ENCODE assay signal across 8 cellular contexts in the genomic region with DNA sequence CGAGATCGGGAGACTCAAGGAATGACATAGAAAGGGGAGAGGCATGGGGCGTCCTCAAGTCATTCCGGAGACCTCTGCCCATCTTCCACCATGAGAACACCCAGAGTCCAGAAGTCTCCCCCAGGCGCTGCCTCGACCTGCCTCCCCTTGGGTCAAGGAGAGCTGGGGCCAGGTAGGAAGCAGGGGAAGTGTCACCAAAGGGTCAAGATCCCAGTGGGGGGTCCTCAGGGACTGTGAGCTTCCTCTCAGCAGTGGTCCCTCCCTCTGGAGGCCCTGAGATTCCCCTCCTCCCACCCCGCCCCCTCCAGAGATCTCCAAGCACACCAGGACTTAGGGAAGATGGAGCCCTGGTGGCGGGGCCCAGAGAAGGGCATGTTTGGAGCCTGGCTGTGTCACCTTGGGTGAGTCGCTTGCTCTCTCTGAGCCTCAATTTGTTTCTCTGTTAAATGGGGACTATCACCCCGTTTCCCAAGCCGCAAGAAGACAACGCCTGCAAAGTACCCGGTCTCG. TPM values are rescaled to one million over a fixed set of nuclear protein-coding genes. Genes with fewer than 3 reads are reported as not detected.
A peak's percentile ranks its signal among the peaks of the same experiment; 100 is the strongest.
DNase-seq lines count a peak whose midpoint lies in the region; ATAC-seq, FAIRE-seq and TF ChIP-seq lines count a peak whose summit lies in the region.

No MANE protein-coding gene starts in this region.

- H3K4me3 Mint-ChIP-seq in mesothelial cell of epicardium = peak overlapping the region; percentile 81

- TF ChIP-seq CTCF in AG04449 (IDR thresholded peaks at IDR 0.05; ENCODE audit: insufficient read depth, low read length, missing control alignments) = no peak
- no peak for TF ChIP-seq CTCF in HCT116 (IDR thresholded peaks at IDR 0.05 in 2 of 3, conservative IDR thresholded peaks at IDR 0.05 in 1 of 3; ENCODE audit: borderline replicate concordance in 1 of 3, insufficient read depth in 1 of 3, low read depth in 2 of 3, low read length in 2 of 3)
- no peak for TF ChIP-seq CTCF in brain microvascular endothelial cell (IDR thresholded peaks at IDR 0.05; ENCODE audit: low read depth, low read length, missing control alignments)
- no peak for TF ChIP-seq CTCF in mesothelial cell of epicardium (IDR thresholded peaks at IDR 0.05; ENCODE audit: unreplicated experiment)

- no peak for TF ChIP-seq POLR2A in HCT116 (IDR thresholded peaks at IDR 0.05; ENCODE audit: borderline replicate concordance, extremely low read depth, insufficient read depth, insufficient read length)

- ATAC-seq in HCT116 = no peak

- no peak for TF ChIP-seq RAD21 in HCT116 (IDR thresholded peaks at IDR 0.05; ENCODE audit: low read depth)

- POLR2A ChIA-PET in AG04449 (lab: Yijun Ruan, JAX) (interaction anchor here (0.5 kb wide), 1 partner anchor 38 kb away, joined by 4 read pairs; no protein-coding TSS in a partner anchor), HCT116 (lab: Charles Lee) (no interaction called here)

- peaks cover 2% of the 10 kb centered on the region for H3K27me3 Mint-ChIP-seq in mesothelial cell of epicardium (ENCODE audit: low read depth)

- no peaks in the 10 kb centered on the region for H3K9me3 Mint-ChIP-seq in mesothelial cell of epicardium

- H3K4me1 ChIP-seq in HCT116 (ENCODE audit: control insufficient read depth in 1 of 2, insufficient read depth in 2 of 2, low read length in 2 of 2) = peaks cover 14 to 29% of the 10 kb centered on the region in 2 experiments

- DNase-seq in AG04449 (ENCODE audit: low read depth, low spot score) (no peak), HCT116 (ENCODE audit: low read depth, low spot score) (no peak), brain microvascular endothelial cell (no peak), mesothelial cell of epicardium (ENCODE audit: low spot score in 2 of 2, unreplicated experiment in 2 of 2) (no peak), ureter (ENCODE audit: low spot score) (peak; percentile 57), NCI-H1105 treated with DMSO at 0.1 percent for 48 hours (lab: John Stamatoyannopoulos, UW) (no peak), RCC 7860 (ENCODE audit: low spot score) (no peak), NCI-H1048 (lab: John Stamatoyannopoulos, UW) (no peak)

- peak overlapping the region; percentile 62 for H3K9ac ChIP-seq in HCT116 (ENCODE audit: low read length)

- H3K9me3 ChIP-seq in HCT116 (ENCODE audit: control insufficient read depth in 1 of 2, insufficient read depth in 1 of 2, low read depth in 1 of 2, low read length in 2 of 2) = no peaks in the 10 kb centered on the region

- in situ Hi-C loops in brain microvascular endothelial cell (cut with HindIII; ENCODE audit: low pct_ligation_motif_present, low sequenced_read_pairs) = no loop called here

- peak overlapping the region; percentile 69 for H3K4me3 ChIP-seq in AG04449 (ENCODE audit: low read depth, low read length)
- H3K4me3 ChIP-seq in HCT116 (replicated peaks in 1 of 2; ENCODE audit: low read depth in 1 of 2, low read length in 2 of 2) = peak overlapping the region; percentile 39 to 59; a peak in 3 of 4 replicates
- H3K4me3 ChIP-seq in brain microvascular endothelial cell (ENCODE audit: low read depth, low read length) = peak overlapping the region; percentile 52

- H3K9me2 ChIP-seq in HCT116 (ENCODE audit: insufficient read depth) = no peaks in the 10 kb centered on the region

- H2AFZ ChIP-seq in HCT116 (ENCODE audit: low read depth, low read length, poor library complexity, severe bottlenecking) = no peak overlapping the region

- BruUV-seq in HCT116 (replicated peaks; lab: Mats Ljungman, UMichigan) = no TSS peak

- H3K36me3 ChIP-seq in HCT116 (ENCODE audit: control insufficient read depth in 1 of 2, insufficient read depth in 2 of 2, low read length in 2 of 2) = no peaks in the 10 kb centered on the region
- H3K36me3 ChIP-seq in brain microvascular endothelial cell (replicated peaks) = no peaks in the 10 kb centered on the region

- CTCF ChIA-PET in AG04449 (lab: Yijun Ruan, JAX) (interaction anchor here (1.1 to 15.3 kb wide), 5 partner anchors 15 to 47 kb away, joined by 3 to 685 read pairs (median 38); no protein-coding TSS in a partner anchor), HCT116 (lab: Charles Lee) (no interaction called here)

- H3K79me2 ChIP-seq in HCT116 (ENCODE audit: insufficient read depth, low read length) = no peaks in the 10 kb centered on the region

- RAD21 ChIA-PET in HCT116 (lab: Charles Lee; ENCODE audit: low non-redundant PET in 1 of 2, low total read pairs in 2 of 2, uncharacterized antibody in 2 of 2, unreplicated experiment in 2 of 2) = no interaction called here

- peak overlapping the region; percentile 88 for H3K4me2 ChIP-seq in HCT116 (ENCODE audit: low read length)

- H3K27me3 ChIP-seq in HCT116 (ENCODE audit: insufficient read depth, low read length) = no peaks in the 10 kb centered on the region
- H3K27me3 ChIP-seq in brain microvascular endothelial cell (replicated peaks) = no peaks in the 10 kb centered on the region

- peak overlapping the region; percentile 89 for H3K27ac Mint-ChIP-seq in mesothelial cell of epicardium

- no peak for FAIRE-seq in RCC 7860 (lab: Jason Lieb, UNC)

- peaks cover 19% of the 10 kb centered on the region for H3K4me1 Mint-ChIP-seq in mesothelial cell of epicardium

- no peaks in the 10 kb centered on the region for H4K20me1 ChIP-seq in HCT116 (ENCODE audit: insufficient read depth)

- H3K27ac ChIP-seq in HCT116 (ENCODE audit: low read depth, low read length) = no peak overlapping the region
- H3K27ac ChIP-seq in brain microvascular endothelial cell = no peak overlapping the region

- H3K36me3 Mint-ChIP-seq in mesothelial cell of epicardium = no peaks in the 10 kb centered on the region

- intact Hi-C loops in HCT116 (cut with micrococcal nuclease) = no loop called here

TF ChIP-seq in HCT116, 20 proteins besides CTCF, POLR2A, EP300 and RAD21 (continues in another document):
- TF ChIP-seq SP1 (IDR thresholded peaks at IDR 0.05; ENCODE audit: low read depth) (no peak), YY1 (IDR thresholded peaks at IDR 0.05; ENCODE audit: extremely low read depth, insufficient replicate concordance, low read depth, low read length) (no peak), ZFX (IDR thresholded peaks at IDR 0.05) (no peak), EGR1 (IDR thresholded peaks at IDR 0.05; ENCODE audit: low read depth) (no peak), CBX3 (IDR thresholded peaks at IDR 0.05; ENCODE audit: low read depth) (no peak), SRF (IDR thresholded peaks at IDR 0.05; ENCODE audit: low read depth) (no peak), JUND (IDR thresholded peaks at IDR 0.05) (no peak), FOSL1 (IDR thresholded peaks at IDR 0.05; ENCODE audit: low read depth) (no peak), TCF7L2 (IDR thresholded peaks at IDR 0.05; ENCODE audit: borderline replicate concordance, extremely low read depth, insufficient read depth, insufficient read length) (no peak), EZH2phosphoT487 (IDR thresholded peaks at IDR 0.05; ENCODE audit: borderline replicate concordance) (no peak), POLR2AphosphoS5 (IDR thresholded peaks at IDR 0.05; ENCODE audit: low read depth, low read length) (no peak)
- TF ChIP-seq, protein P1, sequence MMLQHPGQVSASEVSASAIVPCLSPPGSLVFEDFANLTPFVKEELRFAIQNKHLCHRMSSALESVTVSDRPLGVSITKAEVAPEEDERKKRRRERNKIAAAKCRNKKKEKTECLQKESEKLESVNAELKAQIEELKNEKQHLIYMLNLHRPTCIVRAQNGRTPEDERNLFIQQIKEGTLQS (IDR thresholded peaks at IDR 0.05) = no peak
- TF ChIP-seq, protein P2, sequence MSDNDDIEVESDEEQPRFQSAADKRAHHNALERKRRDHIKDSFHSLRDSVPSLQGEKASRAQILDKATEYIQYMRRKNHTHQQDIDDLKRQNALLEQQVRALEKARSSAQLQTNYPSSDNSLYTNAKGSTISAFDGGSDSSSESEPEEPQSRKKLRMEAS (IDR thresholded peaks at IDR 0.05) = no peak
- TF ChIP-seq, protein P3, sequence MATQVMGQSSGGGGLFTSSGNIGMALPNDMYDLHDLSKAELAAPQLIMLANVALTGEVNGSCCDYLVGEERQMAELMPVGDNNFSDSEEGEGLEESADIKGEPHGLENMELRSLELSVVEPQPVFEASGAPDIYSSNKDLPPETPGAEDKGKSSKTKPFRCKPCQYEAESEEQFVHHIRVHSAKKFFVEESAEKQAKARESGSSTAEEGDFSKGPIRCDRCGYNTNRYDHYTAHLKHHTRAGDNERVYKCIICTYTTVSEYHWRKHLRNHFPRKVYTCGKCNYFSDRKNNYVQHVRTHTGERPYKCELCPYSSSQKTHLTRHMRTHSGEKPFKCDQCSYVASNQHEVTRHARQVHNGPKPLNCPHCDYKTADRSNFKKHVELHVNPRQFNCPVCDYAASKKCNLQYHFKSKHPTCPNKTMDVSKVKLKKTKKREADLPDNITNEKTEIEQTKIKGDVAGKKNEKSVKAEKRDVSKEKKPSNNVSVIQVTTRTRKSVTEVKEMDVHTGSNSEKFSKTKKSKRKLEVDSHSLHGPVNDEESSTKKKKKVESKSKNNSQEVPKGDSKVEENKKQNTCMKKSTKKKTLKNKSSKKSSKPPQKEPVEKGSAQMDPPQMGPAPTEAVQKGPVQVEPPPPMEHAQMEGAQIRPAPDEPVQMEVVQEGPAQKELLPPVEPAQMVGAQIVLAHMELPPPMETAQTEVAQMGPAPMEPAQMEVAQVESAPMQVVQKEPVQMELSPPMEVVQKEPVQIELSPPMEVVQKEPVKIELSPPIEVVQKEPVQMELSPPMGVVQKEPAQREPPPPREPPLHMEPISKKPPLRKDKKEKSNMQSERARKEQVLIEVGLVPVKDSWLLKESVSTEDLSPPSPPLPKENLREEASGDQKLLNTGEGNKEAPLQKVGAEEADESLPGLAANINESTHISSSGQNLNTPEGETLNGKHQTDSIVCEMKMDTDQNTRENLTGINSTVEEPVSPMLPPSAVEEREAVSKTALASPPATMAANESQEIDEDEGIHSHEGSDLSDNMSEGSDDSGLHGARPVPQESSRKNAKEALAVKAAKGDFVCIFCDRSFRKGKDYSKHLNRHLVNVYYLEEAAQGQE (IDR thresholded peaks at IDR 0.05; ENCODE audit: low read depth) = no peak

RNA-seq across cellular contexts. Expression of a gene that starts 0.9 kb away (rescaled TPM):
- total RNA-seq in HCT116 (2021; ENCODE audit: unreplicated experiment) = 2.0 TPM
- polyA plus RNA-seq in HCT116 (2012) = 0.64 and 1.3 TPM in 2 replicates
- 48.4 to 50.4 TPM (median 48.8 TPM) in 3 replicates for total RNA-seq in mesothelial cell of epicardium
- 25.6 TPM for total RNA-seq in ureter

RNA-seq across cellular contexts. Expression of a gene that starts 24.1 kb away (rescaled TPM):
- total RNA-seq in HCT116 (2021; ENCODE audit: unreplicated experiment) (not detected), mesothelial cell of epicardium (7.6 to 13.7 TPM (median 12.2 TPM) in 3 replicates), ureter (not detected)
- polyA plus RNA-seq in HCT116 (2012) = not detected in 2 replicates

RNA-seq across cellular contexts. Expression of a gene that starts 35.2 kb away (rescaled TPM):
- not detected for total RNA-seq in HCT116 (2021; ENCODE audit: unreplicated experiment)
- 0.03 TPM in 1 of 2 replicates, not detected in the other for polyA plus RNA-seq in HCT116 (2012)
- 5.0 to 6.2 TPM (median 5.9 TPM) in 3 replicates for total RNA-seq in mesothelial cell of epicardium
- 3.5 TPM for total RNA-seq in ureter

RNA-seq across cellular contexts. Expression of a gene that starts 56.9 kb away (rescaled TPM):
- 73.5 TPM for total RNA-seq in HCT116 (2021; ENCODE audit: unreplicated experiment)
- 62.1 and 81.0 TPM in 2 replicates for polyA plus RNA-seq in HCT116 (2012)
- 73.7 to 75.9 TPM (median 74.7 TPM) in 3 replicates for total RNA-seq in mesothelial cell of epicardium
- total RNA-seq in ureter = 57.1 TPM

RNA-seq across cellular contexts. Expression of a gene that starts 58.9 kb away (rescaled TPM):
- total RNA-seq in HCT116 (2021; ENCODE audit: unreplicated experiment) = 335 TPM
- 437 and 457 TPM in 2 replicates for polyA plus RNA-seq in HCT116 (2012)
- 231 to 233 TPM (median 231 TPM) in 3 replicates for total RNA-seq in mesothelial cell of epicardium
- 253 TPM for total RNA-seq in ureter
